Comparison of ENCODE assay signal across 12 cellular contexts in genomic region chr1:59638172-59638800, GRCh38.
DNase-seq lines count a peak whose midpoint lies in the region; ATAC-seq, FAIRE-seq and TF ChIP-seq lines count a peak whose summit lies in the region.
"Had no signal": no experiment of that assay in that cellular context is flagged by ENCODE, and none has a peak within 500 bp of the region (broad histone marks: within the 10 kb centered on the region; RNA-seq: fewer than 3 reads in every experiment).

No MANE protein-coding gene starts in this region.

- peaks cover 4% of the 10 kb centered on the region for H3K9me3 Mint-ChIP-seq in chondrocyte (ENCODE audit: low read depth)
- H3K9me3 Mint-ChIP-seq: activated CD4-positive, alpha-beta memory T cell treated with anti-CD3 and anti-CD28 coated beads for 36 hours had no signal

- DNase-seq in Right ventricle myocardium inferior (ENCODE audit: missing footprints) (no peak), right atrium auricular region (ENCODE audit: low spot score) (no peak), chondrocyte (ENCODE audit: low spot score) (no peak), iris pigment epithelial cell (ENCODE audit: low read depth) (peak; percentile 80), vagina (ENCODE audit: extremely low spot score in 2 of 2) (no peak), D721Med (ENCODE audit: insufficient read length, low spot score) (no peak), transverse colon (no peak)
- no peak for DNase-seq in stimulated activated naive CD4-positive, alpha-beta T cell (lab: John Stamatoyannopoulos, UW)
- DNase-seq: activated CD4-positive, alpha-beta memory T cell treated with anti-CD3 and anti-CD28 coated beads for 36 hours; stimulated activated CD4-positive, alpha-beta T cell treated with anti-CD3 and anti-CD28 coated beads, Interleukin-4, amount 100 ng/mL, for 4 hours had no signal

- H3K27ac ChIP-seq in right atrium auricular region (no peak overlapping the region), vagina (peak overlapping the region; percentile 2), transverse colon (peak overlapping the region in 1 of 4 donors; percentile 28)
- H3K27ac ChIP-seq: C4-2B had no signal

- intact Hi-C loops in Right ventricle myocardium inferior (cut with DNase I) (no loop called here), vagina (cut with DNase I) (no loop called here), transverse colon (cut with DNase I; ENCODE audit: low total_unique reads) (no loop called here)

- TF ChIP-seq CTCF in right atrium auricular region (IDR thresholded peaks at IDR 0.05) (no peak), chondrocyte (IDR thresholded peaks at IDR 0.05) (peak; percentile 34), vagina (IDR thresholded peaks at IDR 0.05) (no peak), D721Med (IDR thresholded peaks at IDR 0.05; ENCODE audit: insufficient read depth, missing control alignments) (no peak), transverse colon (IDR thresholded peaks at IDR 0.05) (no peak)

- WGBS in transverse colon (ENCODE audit: low coverage in 1 of 2), 2 donors = 67 to 85% methylated on average over 1 to 2 of the region's 2 CpGs

- H3K36me3 ChIP-seq in right atrium auricular region (no peaks in the 10 kb centered on the region), vagina (no peaks in the 10 kb centered on the region), transverse colon (no peaks in the 10 kb centered on the region)

- TF ChIP-seq POLR2A in vagina (IDR thresholded peaks at IDR 0.05) (no peak), transverse colon (IDR thresholded peaks at IDR 0.05) (no peak)

- no peaks in the 10 kb centered on the region for H3K9me3 ChIP-seq in right atrium auricular region
- no peaks in the 10 kb centered on the region for H3K9me3 ChIP-seq in vagina
- no peaks in the 10 kb centered on the region for H3K9me3 ChIP-seq in transverse colon

- H3K27ac Mint-ChIP-seq in chondrocyte (ENCODE audit: unreplicated experiment) = peak overlapping the region; percentile 74
- H3K27ac Mint-ChIP-seq: activated CD4-positive, alpha-beta memory T cell treated with anti-CD3 and anti-CD28 coated beads for 36 hours had no signal

- no peaks in the 10 kb centered on the region for H3K27me3 ChIP-seq in right atrium auricular region
- H3K27me3 ChIP-seq in vagina = no peaks in the 10 kb centered on the region
- H3K27me3 ChIP-seq in transverse colon = no peaks in the 10 kb centered on the region

- no peaks in the 10 kb centered on the region for H3K4me1 ChIP-seq in right atrium auricular region
- peaks cover 19% of the 10 kb centered on the region for H3K4me1 ChIP-seq in vagina
- H3K4me1 ChIP-seq in transverse colon = peaks cover 0 to 8% (median 0%) of the 10 kb centered on the region in 4 donors

- peak; percentile 75 for ATAC-seq in Right ventricle myocardium inferior

- H3K4me3 ChIP-seq in right atrium auricular region (no peak overlapping the region), vagina (no peak overlapping the region), transverse colon (no peak overlapping the region)
- H3K4me3 ChIP-seq: lung had no signal

- H3K4me3 Mint-ChIP-seq in chondrocyte (ENCODE audit: unreplicated experiment) = no peak overlapping the region
- H3K4me3 Mint-ChIP-seq: activated CD4-positive, alpha-beta memory T cell treated with anti-CD3 and anti-CD28 coated beads for 36 hours had no signal

- H3K27me3 Mint-ChIP-seq in chondrocyte (ENCODE audit: low read depth) = no peaks in the 10 kb centered on the region
- H3K27me3 Mint-ChIP-seq: activated CD4-positive, alpha-beta memory T cell treated with anti-CD3 and anti-CD28 coated beads for 36 hours had no signal

- FAIRE-seq in D721Med (lab: Jason Lieb, UNC) = no peak

- in situ Hi-C loops in transverse colon (cut with MboI; ENCODE audit: low pct_ligation_motif_present in 1 of 4, low pct_unique_long_range_greater_than_20kb in 1 of 4, low sequenced_read_pairs in 3 of 4) = no loop called here

- H3K36me3 Mint-ChIP-seq in chondrocyte (ENCODE audit: low read depth) = peaks cover 2% of the 10 kb centered on the region
- H3K36me3 Mint-ChIP-seq: activated CD4-positive, alpha-beta memory T cell treated with anti-CD3 and anti-CD28 coated beads for 36 hours had no signal

- H3K4me1 Mint-ChIP-seq in chondrocyte (ENCODE audit: low read depth) = peaks cover 12% of the 10 kb centered on the region

- no peak for TF ChIP-seq EP300 in transverse colon (IDR thresholded peaks at IDR 0.05; ENCODE audit: low read depth)
